Comparison of ENCODE assay signal across 9 cellular contexts in genomic region chr12:104877107-104877705, GRCh38.
A peak's percentile ranks its signal among the peaks of the same experiment; 100 is the strongest.
DNase-seq lines count a peak whose midpoint lies in the region; ATAC-seq and TF ChIP-seq lines count a peak whose summit lies in the region.
"Had no signal": no experiment of that assay in that cellular context is flagged by ENCODE, and none has a peak within 500 bp of the region (broad histone marks: within the 10 kb centered on the region; RNA-seq: fewer than 3 reads in every experiment).

No MANE protein-coding gene starts in this region.

- no peak overlapping the region for H2AFZ ChIP-seq in PC-3 (ENCODE audit: low read length)

- H3K4me3 ChIP-seq in CD8-positive, alpha-beta T cell (ENCODE audit: low read depth, low read length): no peak overlapping the region
- H3K4me3 ChIP-seq in PC-3 (ENCODE audit: low read length): no peak overlapping the region

- intact Hi-C loops in CD8-positive, alpha-beta T cell (cut with DNase I, micrococcal nuclease): loop anchor here (1.0 to 5.0 kb wide), 10 partner anchors 175 to 676 kb away; partner anchors contain the start of genes TXNRD1 (in 2 of the 2) and CHST11 (in 1 of the 2)
- intact Hi-C loops in PC-3 (cut with micrococcal nuclease): loop anchor here (1.0 to 5.0 kb wide), 9 partner anchors 144 to 676 kb away; partner anchors contain the start of gene CHST11

- no peaks in the 10 kb centered on the region for H3K4me1 ChIP-seq in CD8-positive, alpha-beta T cell (ENCODE audit: insufficient read depth, low read length)
- H3K4me1 ChIP-seq in PC-3 (ENCODE audit: insufficient read depth, low read length): peaks cover 7% of the 10 kb centered on the region; the same call in 1 of the 2 replicates

- H3K9me2 ChIP-seq in PC-3 (replicated peaks; ENCODE audit: low read length): no peaks in the 10 kb centered on the region

- H3K27me3 ChIP-seq in CD8-positive, alpha-beta T cell (ENCODE audit: insufficient read depth, low read length): no peaks in the 10 kb centered on the region
- no peaks in the 10 kb centered on the region for H3K27me3 ChIP-seq in PC-3 (ENCODE audit: low read length)

- no peak overlapping the region for H3K4me2 ChIP-seq in PC-3 (ENCODE audit: low read length)

- H3K9ac ChIP-seq in PC-3 (ENCODE audit: low read length): no peak overlapping the region

- H4K20me1 ChIP-seq in PC-3 (ENCODE audit: low read length): no peaks in the 10 kb centered on the region

- no peaks in the 10 kb centered on the region for H3K9me3 Mint-ChIP-seq in CD8-positive, alpha-beta T cell
- H3K9me3 Mint-ChIP-seq: IgD-negative memory B cell had no signal

- no peaks in the 10 kb centered on the region for H3K36me3 ChIP-seq in CD8-positive, alpha-beta T cell (ENCODE audit: insufficient read depth, low read length)
- H3K36me3 ChIP-seq in PC-3 (ENCODE audit: low read depth, low read length): no peaks in the 10 kb centered on the region

- H3K4me1 Mint-ChIP-seq in CD8-positive, alpha-beta T cell (ENCODE audit: low read depth): no peaks in the 10 kb centered on the region
- H3K4me1 Mint-ChIP-seq: IgD-negative memory B cell had no signal

- CTCF ChIA-PET in CD8-positive, alpha-beta T cell (lab: Charles Lee): interaction anchor here (0.6 to 5.3 kb wide), 12 partner anchors 9 to 677 kb away, joined by 3 to 53 read pairs (median 4); no protein-coding TSS in a partner anchor
- CTCF ChIA-PET in HEK293T (lab: Yijun Ruan, JAX) (interaction anchor here (1.6 kb wide), 1 partner anchor 495 kb away, joined by 4 read pairs; no protein-coding TSS in a partner anchor), PC-3 (lab: Charles Lee) (no interaction called here)

- H3K27ac ChIP-seq in CD8-positive, alpha-beta T cell (ENCODE audit: low read depth, low read length): no peak overlapping the region
- no peak overlapping the region for H3K27ac ChIP-seq in PC-3 (ENCODE audit: low read length)

- POLR2A ChIA-PET in CD8-positive, alpha-beta T cell (lab: Charles Lee): interaction anchor here (0.6 to 1.4 kb wide), 2 partner anchors 376 to 495 kb away, joined by 3 to 5 read pairs; no protein-coding TSS in a partner anchor
- POLR2A ChIA-PET in HEK293T (lab: Yijun Ruan, JAX): no interaction called here
- POLR2A ChIA-PET in PC-3 (lab: Charles Lee; ENCODE audit: unreplicated experiment): no interaction called here

- H3K4me3 Mint-ChIP-seq in CD8-positive, alpha-beta T cell: no peak overlapping the region
- H3K4me3 Mint-ChIP-seq: IgD-negative memory B cell had no signal

- no peaks in the 10 kb centered on the region for H3K79me2 ChIP-seq in PC-3 (ENCODE audit: low read length)

- ATAC-seq in CD8-positive, alpha-beta T cell: no peak
- ATAC-seq in PC-3: peak; percentile 77
- ATAC-seq in GM21526 (IDR thresholded peaks at IDR 0.05; ENCODE audit: low FRiP score, unreplicated experiment): no peak

- no peaks in the 10 kb centered on the region for H3K27me3 Mint-ChIP-seq in CD8-positive, alpha-beta T cell (ENCODE audit: low read depth)
- H3K27me3 Mint-ChIP-seq: IgD-negative memory B cell had no signal

- no peak overlapping the region for H3K27ac Mint-ChIP-seq in CD8-positive, alpha-beta T cell
- H3K27ac Mint-ChIP-seq: IgD-negative memory B cell had no signal

- H3K9me3 ChIP-seq in CD8-positive, alpha-beta T cell (ENCODE audit: low read length): no peaks in the 10 kb centered on the region
- no peaks in the 10 kb centered on the region for H3K9me3 ChIP-seq in PC-3 (ENCODE audit: low read length)

- no TSS peak for BruUV-seq in PC-3 (replicated peaks; lab: Mats Ljungman, UMichigan)

- TF ChIP-seq CTCF in CD8-positive, alpha-beta T cell (IDR thresholded peaks at IDR 0.05): peak; percentile 83
- TF ChIP-seq CTCF in PC-3 (conservative IDR thresholded peaks at IDR 0.05; ENCODE audit: low read depth, low read length): peak; percentile 96

- peak; percentile 3 to 53 (median 28) for DNase-seq in CD8-positive, alpha-beta T cell
- DNase-seq in HEK293T (ENCODE audit: extremely low spot score): peak; percentile 11
- peak; percentile 72 for DNase-seq in PC-3
- peak; percentile 71 for DNase-seq in astrocyte of the hippocampus (ENCODE audit: low read depth, low spot score)
- peak; percentile 12 for DNase-seq in iPS-NIHi7 (ENCODE audit: extremely low spot score)
- peak; percentile 2 to 17 (median 14) for DNase-seq in stimulated activated CD4-positive, alpha-beta T cell treated with anti-CD3 and anti-CD28 coated beads, TNF-alpha, amount 100 ng/mL, for 24 hours (ENCODE audit: low read depth in 3 of 3)
- no peak for DNase-seq in stimulated activated naive CD4-positive, alpha-beta T cell treated with Interleukin-2 at 50 U/mL for 16 hours (lab: John Stamatoyannopoulos, UW)

- no peaks in the 10 kb centered on the region for H3F3A ChIP-seq in PC-3 (ENCODE audit: low read length, unreplicated experiment)

- no peaks in the 10 kb centered on the region for H3K36me3 Mint-ChIP-seq in CD8-positive, alpha-beta T cell
- H3K36me3 Mint-ChIP-seq: IgD-negative memory B cell had no signal

TF ChIP-seq in HEK293T, 16 proteins besides CTCF, POLR2A, EP300 and RAD21:
- TF ChIP-seq BHLHE40 (IDR thresholded peaks at IDR 0.05; ENCODE audit: borderline replicate concordance) (no peak), ARNT (IDR thresholded peaks at IDR 0.05) (no peak), NFRKB (IDR thresholded peaks at IDR 0.05) (no peak), ELF4 (IDR thresholded peaks at IDR 0.05) (no peak), SUZ12 (IDR thresholded peaks at IDR 0.05) (no peak), FOXA1 (IDR thresholded peaks at IDR 0.05) (no peak), PKNOX1 (IDR thresholded peaks at IDR 0.05) (no peak), ZNF384 (IDR thresholded peaks at IDR 0.05) (no peak), L3MBTL2 (conservative IDR thresholded peaks at IDR 0.05) (no peak)
